8 cellular contexts compared by ENCODE assay signal in the genomic region with DNA sequence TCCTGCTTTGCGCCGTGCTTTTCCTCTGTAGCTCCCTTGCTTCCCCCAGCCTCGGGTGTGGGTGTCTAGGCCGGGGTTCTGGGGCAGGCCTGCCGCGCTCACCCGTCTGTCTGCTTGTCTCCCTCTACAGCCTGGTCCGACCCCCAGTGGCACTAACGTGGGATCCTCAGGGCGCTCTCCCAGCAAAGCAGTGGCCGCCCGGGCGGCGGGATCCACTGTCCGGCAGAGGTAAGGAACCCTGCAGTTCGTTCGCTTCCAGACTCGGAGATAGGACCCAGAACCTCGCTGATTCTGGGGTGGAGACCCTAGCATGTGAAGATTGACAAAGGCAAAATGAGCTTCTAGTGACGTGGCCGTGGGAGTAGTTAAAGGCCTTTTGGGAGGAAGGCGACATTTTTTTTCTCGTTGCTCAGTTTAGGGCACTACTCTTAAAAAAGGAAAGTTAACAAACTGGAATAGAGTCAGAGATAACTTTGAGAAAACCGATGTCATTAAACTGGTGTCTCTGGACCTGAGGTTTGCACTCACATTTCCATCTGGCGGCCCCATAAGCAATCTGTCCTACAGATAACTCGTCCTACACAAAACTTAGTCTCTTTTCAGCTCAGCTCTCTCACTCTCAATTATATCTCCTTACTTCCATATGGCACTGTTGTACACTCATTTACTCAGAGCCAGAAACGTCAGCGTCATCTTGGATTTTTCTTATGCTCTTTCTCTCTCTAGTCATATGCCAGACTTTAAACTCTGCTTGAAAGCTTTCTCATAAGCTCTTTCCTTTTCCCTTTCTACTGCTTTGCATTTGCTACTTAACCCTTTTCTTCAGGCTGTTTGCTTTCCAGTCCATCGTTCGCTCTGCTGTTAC. TPM values are rescaled to one million over a fixed set of nuclear protein-coding genes. Genes with fewer than 3 reads are reported as not detected.
DNase-seq lines count a peak whose midpoint lies in the region; ATAC-seq and TF ChIP-seq lines count a peak whose summit lies in the region.

No MANE protein-coding gene starts in this region.

- H4K20me1 ChIP-seq in H9 (ENCODE audit: control insufficient read depth, insufficient read depth, insufficient read length) (no peaks in the 10 kb centered on the region), PC-9 (ENCODE audit: insufficient read depth) (peaks cover 37% of the 10 kb centered on the region)

- H3K36me3 ChIP-seq in PC-9 (ENCODE audit: low read depth) (peaks cover 26% of the 10 kb centered on the region), esophagus muscularis mucosa (peaks cover 0 to 32% (median 17%) of the 10 kb centered on the region in 4 donors), neuronal stem cell (replicated peaks in 1 of 2; ENCODE audit: control insufficient read depth in 2 of 2, insufficient read depth in 2 of 2, low read length in 2 of 2) (peaks cover 14 to 61% of the 10 kb centered on the region in 2 donors)

- no peak for TF ChIP-seq CTCF in GM12875 (IDR thresholded peaks at IDR 0.05; ENCODE audit: borderline replicate concordance, insufficient read depth, low read depth, low read length)
- no peak for TF ChIP-seq CTCF in H9 (conservative IDR thresholded peaks at IDR 0.05)
- TF ChIP-seq CTCF in PC-9 (conservative IDR thresholded peaks at IDR 0.05), result no peak
- no peak for TF ChIP-seq CTCF in esophagus muscularis mucosa (IDR thresholded peaks at IDR 0.05)

- H3K27ac ChIP-seq in H9 (ENCODE audit: insufficient read length, low read depth, low read length) (no peak overlapping the region), PC-9 (peak overlapping the region; percentile 83), esophagus muscularis mucosa (replicated peaks in 1 of 4) (peak overlapping the region; percentile 87 to 93 (median 90)), neuronal stem cell (replicated peaks; ENCODE audit: low read length) (peak overlapping the region; percentile 54)

- intact Hi-C loops in PC-9 (cut with micrococcal nuclease; ENCODE audit: unreplicated experiment), result loop anchor here (5.0 kb wide), 1 partner anchor 415 kb away; the partner anchor contains the start of gene GALNT12
- intact Hi-C loops in esophagus muscularis mucosa (cut with DNase I), result loop anchor here (5.0 kb wide), 1 partner anchor 35 kb away; no protein-coding TSS in a partner anchor

- ATAC-seq in GM18505 (IDR thresholded peaks at IDR 0.05; ENCODE audit: unreplicated experiment), result no peak

- TSS peak; percentile 46 for BruUV-seq in PC-9 (replicated peaks; lab: Mats Ljungman, UMichigan)

- no peak for TF ChIP-seq EP300 in esophagus muscularis mucosa (IDR thresholded peaks at IDR 0.05)

- peak; percentile 52 for TF ChIP-seq POLR2A in esophagus muscularis mucosa (IDR thresholded peaks at IDR 0.05; ENCODE audit: low read depth)
- TF ChIP-seq POLR2A in GM18505 (IDR thresholded peaks at IDR 0.05; ENCODE audit: borderline replicate concordance, extremely low read depth, insufficient read depth, insufficient read length), result no peak

- POLR2A ChIA-PET in PC-9 (lab: Charles Lee; ENCODE audit: unreplicated experiment), result no interaction called here

- DNase-seq in H9 (no peak), PC-9 (no peak), esophagus muscularis mucosa (ENCODE audit: extremely low spot score) (no peak), neuronal stem cell (ENCODE audit: low spot score) (no peak), SKM-1 treated with dmso at 0.1 percent for 144 hours (lab: John Stamatoyannopoulos, UW; ENCODE audit: unreplicated experiment) (no peak), GOT3 (lab: John Stamatoyannopoulos, UW) (no peak)

- H2AFZ ChIP-seq in H9 (ENCODE audit: low read length) (no peak overlapping the region), PC-9 (peak overlapping the region; percentile 88), neuronal stem cell (ENCODE audit: low read length) (peak overlapping the region; percentile 93)

- no peak overlapping the region for H2BK5ac ChIP-seq in H9 (ENCODE audit: insufficient read length, low read length)
- peak overlapping the region; percentile 26 for H2BK5ac ChIP-seq in neuronal stem cell (ENCODE audit: low read length)

- H3K18ac ChIP-seq in H9 (ENCODE audit: insufficient read length, low read depth, low read length) (peak overlapping the region; percentile 41), neuronal stem cell (ENCODE audit: low read length) (peak overlapping the region; percentile 94)

- peak overlapping the region; percentile 79 for H3K4me3 ChIP-seq in GM12875 (ENCODE audit: low read depth, low read length)
- peak overlapping the region; percentile 91 for H3K4me3 ChIP-seq in PC-9
- peak overlapping the region; percentile 77 to 88 (median 83) for H3K4me3 ChIP-seq in esophagus muscularis mucosa
- peak overlapping the region; percentile 92 to 97 for H3K4me3 ChIP-seq in neuronal stem cell (ENCODE audit: low read length in 2 of 2)

- no peaks in the 10 kb centered on the region for H3K9me2 ChIP-seq in PC-9 (ENCODE audit: insufficient read depth)

- H3K9me3 ChIP-seq in H9 (ENCODE audit: control insufficient read depth, low read depth, low read length) (no peaks in the 10 kb centered on the region), PC-9 (ENCODE audit: insufficient read depth, low read depth) (no peaks in the 10 kb centered on the region), esophagus muscularis mucosa (no peaks in the 10 kb centered on the region), neuronal stem cell (replicated peaks in 1 of 2; ENCODE audit: control insufficient read depth in 2 of 2, insufficient read depth in 1 of 2, low read depth in 1 of 2, low read length in 2 of 2) (no peaks in the 10 kb centered on the region)

- H3K27ac Mint-ChIP-seq in H9, result peak overlapping the region; percentile 100

- no peaks in the 10 kb centered on the region for H3K79me1 ChIP-seq in H9 (ENCODE audit: insufficient read depth, low read depth, low read length, poor library complexity, severe bottlenecking)
- peaks cover 8% of the 10 kb centered on the region for H3K79me1 ChIP-seq in neuronal stem cell (ENCODE audit: low read depth, low read length)

- no peak overlapping the region for H3T11ph ChIP-seq in H9 (ENCODE audit: low read length)

- H3K4me1 ChIP-seq in H9 (ENCODE audit: insufficient read depth, low read length), result no peaks in the 10 kb centered on the region
- peaks cover 26% of the 10 kb centered on the region for H3K4me1 ChIP-seq in PC-9 (replicated peaks; ENCODE audit: insufficient read depth)
- H3K4me1 ChIP-seq in esophagus muscularis mucosa, result peaks cover 60 to 77% (median 70%) of the 10 kb centered on the region in 4 donors
- H3K4me1 ChIP-seq in neuronal stem cell (ENCODE audit: control insufficient read depth in 2 of 2, insufficient read depth in 1 of 2, low read depth in 1 of 2, low read length in 2 of 2), result peaks cover 4 to 7% of the 10 kb centered on the region in 2 donors

- H2BK12ac ChIP-seq in H9 (ENCODE audit: insufficient read length, low read depth, low read length), result no peak overlapping the region
- H2BK12ac ChIP-seq in neuronal stem cell (ENCODE audit: low read length), result no peak overlapping the region

- peak overlapping the region; percentile 98 for H3K4me2 ChIP-seq in H9 (ENCODE audit: insufficient read depth, insufficient read length, low read length)
- H3K4me2 ChIP-seq in PC-9, result peak overlapping the region; percentile 94
- peak overlapping the region; percentile 67 for H3K4me2 ChIP-seq in neuronal stem cell (ENCODE audit: insufficient read depth, low read length, poor library complexity, severe bottlenecking)

- no peak overlapping the region for H4K5ac ChIP-seq in H9 (ENCODE audit: insufficient read length, low read depth, low read length)

- H3K9ac ChIP-seq in H9 (ENCODE audit: extremely low read depth, insufficient read length, low read length) (peak overlapping the region; percentile 88), neuronal stem cell (ENCODE audit: low read depth, low read length, poor library complexity) (peak overlapping the region; percentile 98)

- no peak overlapping the region for H2BK15ac ChIP-seq in H9 (ENCODE audit: low read depth, low read length)
- no peak overlapping the region for H2BK15ac ChIP-seq in neuronal stem cell (ENCODE audit: low read length)

- peak overlapping the region; percentile 97 to 98 for H3K4me3 Mint-ChIP-seq in H9

- peaks cover 22% of the 10 kb centered on the region; the same call in 1 of the 2 replicates for H3K79me2 ChIP-seq in H9 (ENCODE audit: insufficient read depth, low read length)
- H3K79me2 ChIP-seq in PC-9 (ENCODE audit: low read depth), result peaks cover 82% of the 10 kb centered on the region

- H4K91ac ChIP-seq in H9 (ENCODE audit: insufficient read length, low read depth, low read length) (no peak overlapping the region), neuronal stem cell (ENCODE audit: low read depth, low read length, poor library complexity) (peak overlapping the region; percentile 6)

- H2BK120ac ChIP-seq in H9 (ENCODE audit: low read depth, low read length, poor library complexity, severe bottlenecking), result no peak overlapping the region
- no peak overlapping the region for H2BK120ac ChIP-seq in neuronal stem cell (ENCODE audit: low read depth, low read length)

- H3K56ac ChIP-seq in H9 (ENCODE audit: insufficient read length, low read depth, low read length), result peak overlapping the region; percentile 71

- no peaks in the 10 kb centered on the region for H3K9me3 Mint-ChIP-seq in H9

- H3K4ac ChIP-seq in H9 (ENCODE audit: low read depth, low read length), result no peak overlapping the region
- no peak overlapping the region for H3K4ac ChIP-seq in neuronal stem cell (ENCODE audit: low read length)

- no CpG with 5 or more reads among the region's 30 CpGs for WGBS in H9 (ENCODE audit: extremely low coverage, insufficient read length, low lambda C conversion rate)
- 11% methylated on average over 19 of the region's 30 CpGs for WGBS in esophagus muscularis mucosa
- WGBS in neuronal stem cell (ENCODE audit: extremely low coverage in 2 of 2, insufficient read length in 2 of 2, insufficient replicate concordance in 1 of 2), 2 donors, result no CpG with 5 or more reads among the region's 30 CpGs

- peak overlapping the region; percentile 58; the same call in 1 of the 2 replicates for H3K14ac ChIP-seq in H9 (ENCODE audit: insufficient read depth, low read length)
- H3K14ac ChIP-seq in neuronal stem cell (ENCODE audit: low read length), result peak overlapping the region; percentile 90

- no peaks in the 10 kb centered on the region for H3K27me3 Mint-ChIP-seq in H9 (ENCODE audit: low read depth)

- peaks cover 5% of the 10 kb centered on the region for H3K23me2 ChIP-seq in H9 (ENCODE audit: insufficient read length, low read depth, low read length, poor library complexity, severe bottlenecking)

- H4K8ac ChIP-seq in H9 (replicated peaks; ENCODE audit: insufficient read length, low read depth, low read length), result no peak overlapping the region
- no peak overlapping the region for H4K8ac ChIP-seq in neuronal stem cell (ENCODE audit: low read depth, low read length)

- H2BK20ac ChIP-seq in H9 (ENCODE audit: low read depth, low read length, poor library complexity, severe bottlenecking), result no peak overlapping the region

- H3F3A ChIP-seq in PC-9 (ENCODE audit: insufficient read depth, low read depth), result no peaks in the 10 kb centered on the region; the same call in 1 of the 2 replicates

- peaks cover 16 to 24% of the 10 kb centered on the region in 2 experiments for H3K4me1 Mint-ChIP-seq in H9

- H3K23ac ChIP-seq in H9 (ENCODE audit: insufficient read length, low read depth, low read length) (no peak overlapping the region), neuronal stem cell (ENCODE audit: low read depth, low read length, poor library complexity) (peak overlapping the region; percentile 61)

- CTCF ChIA-PET in PC-9 (lab: Charles Lee), result interaction anchor here (0.5 to 0.7 kb wide), 4 partner anchors 43 to 1374 kb away, joined by 3 read pairs; partner anchors contain the start of gene TMEFF1

- H3K27me3 ChIP-seq in H9 (ENCODE audit: insufficient read depth, low read length), result no peaks in the 10 kb centered on the region
- no peaks in the 10 kb centered on the region for H3K27me3 ChIP-seq in PC-9 (ENCODE audit: insufficient read depth, low read depth)
- no peaks in the 10 kb centered on the region for H3K27me3 ChIP-seq in esophagus muscularis mucosa
- H3K27me3 ChIP-seq in neuronal stem cell (ENCODE audit: control insufficient read depth in 3 of 3, insufficient read depth in 3 of 3, low read depth in 1 of 3, low read length in 3 of 3), result no peaks in the 10 kb centered on the region

- H3K36me3 Mint-ChIP-seq in H9 (ENCODE audit: insufficient read depth in 1 of 3, low read depth in 3 of 3), result peaks cover 15 to 34% (median 19%) of the 10 kb centered on the region in 3 experiments; a peak in 6 of 7 replicates

- H2AK5ac ChIP-seq in H9 (ENCODE audit: insufficient read length, low read length) (no peak overlapping the region), neuronal stem cell (ENCODE audit: low read depth, low read length) (no peak overlapping the region)

RNA-seq across cellular contexts. Expression of gene SEC61B, which starts 0.6 kb away (rescaled TPM):
- 142 and 147 TPM in 2 replicates for total RNA-seq in H9 (2021)
- total RNA-seq in PC-9 (2021), result 97.7 and 163 TPM in 2 replicates
- 10 to 100 TPM; 53.6 to 67.9 (median 62.9) TPM for total RNA-seq in esophagus muscularis mucosa
- 363 TPM for polyA plus RNA-seq in neuronal stem cell (2013, experiment 1 of 2)
- 364 TPM for polyA plus RNA-seq in neuronal stem cell (2013, experiment 2 of 2)

RNA-seq across cellular contexts. Expression of gene ALG2, which starts 0.9 kb away (rescaled TPM):
- total RNA-seq in H9 (2021) (30.1 and 32.8 TPM in 2 replicates), PC-9 (2021) (30.2 and 32.6 TPM in 2 replicates), esophagus muscularis mucosa (10 to 100 TPM; 19.5 to 33.4 (median 26.2) TPM)
- 18.1 TPM for polyA plus RNA-seq in neuronal stem cell (2013, experiment 1 of 2)
- polyA plus RNA-seq in neuronal stem cell (2013, experiment 2 of 2), result 17.7 TPM
